Comparison of ENCODE assay signal across 1 cellular context in the genomic region with DNA sequence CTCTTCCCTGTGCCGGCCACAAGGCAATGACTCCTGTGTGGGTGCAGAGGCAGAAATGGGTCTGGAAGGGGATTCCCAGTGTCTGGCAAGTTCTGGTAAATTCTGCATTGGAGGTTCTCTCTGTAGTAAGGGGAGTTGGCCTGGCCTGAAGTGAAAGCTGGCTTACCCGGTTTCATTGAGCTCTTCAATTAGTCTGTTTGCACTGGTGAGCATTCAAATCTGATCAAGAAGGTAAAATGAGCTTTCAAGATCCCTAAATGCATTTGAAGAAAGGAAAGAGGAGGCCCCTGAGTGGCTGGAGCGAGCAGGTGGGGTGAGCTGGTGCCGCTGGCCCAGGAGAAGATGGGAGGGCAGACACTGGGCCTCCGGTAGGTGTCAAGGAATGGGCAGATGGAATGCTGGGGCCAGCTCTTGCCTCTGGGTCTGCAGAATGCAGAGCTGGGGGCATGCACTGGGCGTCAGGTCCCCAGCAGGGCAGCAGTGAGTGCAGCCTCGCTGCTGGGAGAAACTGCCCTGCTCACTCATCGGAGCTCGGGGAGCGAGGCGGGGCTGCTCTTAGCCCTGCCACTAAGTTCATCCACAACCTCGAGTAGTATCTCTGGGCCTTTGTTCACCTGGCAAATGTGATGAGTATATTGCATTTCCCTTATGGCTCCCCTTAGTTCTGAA.
TF ChIP-seq lines count a peak whose summit lies in the region.

No MANE protein-coding gene starts in this region.

TF ChIP-seq in HepG2, 621 proteins besides CTCF, POLR2A, EP300 and RAD21:
- TF ChIP-seq RXRA (CRISPR knock-in tag; IDR thresholded peaks at IDR 0.05) (no peak), KDM4B (CRISPR knock-in tag; IDR thresholded peaks at IDR 0.05) (no peak), MXD1 (CRISPR knock-in tag; IDR thresholded peaks at IDR 0.05) (no peak), ZNF318 (CRISPR knock-in tag; IDR thresholded peaks at IDR 0.05) (no peak), FOXK1 (CRISPR knock-in tag; IDR thresholded peaks at IDR 0.05; ENCODE audit: borderline replicate concordance, low read depth) (no peak), U2AF1 (optimal IDR thresholded peaks at IDR 0.05; ENCODE audit: low read depth, low read length) (no peak), CEBPZ (IDR thresholded peaks at IDR 0.05; ENCODE audit: low read length) (no peak), CSRNP1 (CRISPR knock-in tag; IDR thresholded peaks at IDR 0.05) (no peak), KDM1A (CRISPR knock-in tag; IDR thresholded peaks at IDR 0.05) (no peak), ZNF550 (CRISPR knock-in tag; IDR thresholded peaks at IDR 0.05; ENCODE audit: borderline replicate concordance) (no peak), JUND (CRISPR knock-in tag; IDR thresholded peaks at IDR 0.05) (no peak), PAX8 (CRISPR knock-in tag; IDR thresholded peaks at IDR 0.05; ENCODE audit: borderline replicate concordance) (no peak), ZNF451 (CRISPR knock-in tag; IDR thresholded peaks at IDR 0.05) (no peak)
- TF ChIP-seq, protein P1, sequence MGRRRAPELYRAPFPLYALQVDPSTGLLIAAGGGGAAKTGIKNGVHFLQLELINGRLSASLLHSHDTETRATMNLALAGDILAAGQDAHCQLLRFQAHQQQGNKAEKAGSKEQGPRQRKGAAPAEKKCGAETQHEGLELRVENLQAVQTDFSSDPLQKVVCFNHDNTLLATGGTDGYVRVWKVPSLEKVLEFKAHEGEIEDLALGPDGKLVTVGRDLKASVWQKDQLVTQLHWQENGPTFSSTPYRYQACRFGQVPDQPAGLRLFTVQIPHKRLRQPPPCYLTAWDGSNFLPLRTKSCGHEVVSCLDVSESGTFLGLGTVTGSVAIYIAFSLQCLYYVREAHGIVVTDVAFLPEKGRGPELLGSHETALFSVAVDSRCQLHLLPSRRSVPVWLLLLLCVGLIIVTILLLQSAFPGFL (CRISPR knock-in tag; IDR thresholded peaks at IDR 0.05) = no peak
